In the genomic region with DNA sequence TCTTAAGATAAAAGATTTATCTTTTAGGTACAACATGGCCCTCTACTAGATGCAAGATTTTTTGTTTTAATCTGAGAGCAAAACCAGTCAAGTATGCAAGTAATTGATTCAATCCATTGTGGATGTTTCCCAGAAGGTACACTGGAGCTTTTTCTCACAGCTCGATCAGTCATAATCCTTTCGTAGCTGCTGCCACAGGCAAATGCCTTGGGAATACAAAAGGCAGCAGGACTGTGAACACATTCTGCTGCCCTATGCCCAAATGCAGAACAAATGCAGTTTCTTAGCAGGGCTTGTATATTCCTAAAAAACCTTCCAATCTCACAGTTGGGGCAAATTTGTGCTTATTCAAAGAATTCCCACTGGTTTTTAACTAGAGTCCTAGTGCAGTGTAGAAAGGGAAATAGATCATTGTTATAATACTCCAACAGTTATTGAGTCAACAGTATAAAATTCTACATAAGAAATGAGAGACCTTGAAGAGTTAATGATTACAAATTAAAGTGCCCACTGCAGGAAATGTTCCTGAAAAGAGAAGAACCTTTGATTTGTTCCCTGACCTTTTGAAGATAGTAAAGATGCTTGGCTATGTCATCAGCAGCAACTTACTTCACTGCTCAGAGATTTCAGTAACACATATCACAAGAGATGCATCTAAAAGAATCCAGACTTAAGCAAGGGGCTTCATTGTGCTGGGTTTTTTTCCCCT, we compare ENCODE assay signal across 16 cellular contexts. TPM values are rescaled to one million over a fixed set of nuclear protein-coding genes. Genes with fewer than 3 reads are reported as not detected.
DNase-seq lines count a peak whose midpoint lies in the region; ATAC-seq and TF ChIP-seq lines count a peak whose summit lies in the region.
"Had no signal": no experiment of that assay in that cellular context is flagged by ENCODE, and none has a peak within 500 bp of the region (broad histone marks: within the 10 kb centered on the region; RNA-seq: fewer than 3 reads in every experiment).

No MANE protein-coding gene starts in this region.

- no peaks in the 10 kb centered on the region for H3K27me3 ChIP-seq in CD4-positive, alpha-beta T cell (ENCODE audit: control insufficient read depth, insufficient read depth, low read length)
- H3K27me3 ChIP-seq in Loucy (ENCODE audit: insufficient read depth, low read length, poor library complexity, severe bottlenecking) (no peaks in the 10 kb centered on the region), hepatocyte (no peaks in the 10 kb centered on the region), osteoblast (ENCODE audit: insufficient read depth, low read length) (no peaks in the 10 kb centered on the region), left lung (no peaks in the 10 kb centered on the region), upper lobe of right lung (no peaks in the 10 kb centered on the region)
- H3K27me3 ChIP-seq: esophagus squamous epithelium, SJSA1 had no signal

- H3K27ac Mint-ChIP-seq in CD4-positive, alpha-beta T cell: peak overlapping the region; percentile 76

- H3K79me2 ChIP-seq in Loucy (ENCODE audit: insufficient read depth, low read length): peaks cover 82% of the 10 kb centered on the region
- H3K79me2 ChIP-seq in hepatocyte: no peaks in the 10 kb centered on the region
- H3K79me2 ChIP-seq in osteoblast (ENCODE audit: insufficient read depth, low read length): peaks cover 30% of the 10 kb centered on the region

- H3K9me2 ChIP-seq in Loucy (replicated peaks; ENCODE audit: low read depth, low read length) (no peaks in the 10 kb centered on the region), hepatocyte (replicated peaks; ENCODE audit: insufficient read depth) (no peaks in the 10 kb centered on the region)

- peaks cover 83% of the 10 kb centered on the region for H3K36me3 Mint-ChIP-seq in CD4-positive, alpha-beta T cell (ENCODE audit: low read depth)

- no peaks in the 10 kb centered on the region for H3K9me3 Mint-ChIP-seq in CD4-positive, alpha-beta T cell
- H3K9me3 Mint-ChIP-seq: activated naive CD4-positive, alpha-beta T cell treated with anti-CD3 and anti-CD28 coated beads for 36 hours; CD14-positive monocyte had no signal

- POLR2A ChIA-PET in CD4-positive, alpha-beta T cell (lab: Charles Lee): interaction anchor here (1.1 to 1.5 kb wide), 3 partner anchors 14 to 16 kb away, joined by 3 to 8 read pairs (median 6); a partner anchor contains a TSS

- no peaks in the 10 kb centered on the region for H3K9me3 ChIP-seq in CD4-positive, alpha-beta T cell (ENCODE audit: control insufficient read depth, low read length)
- no peaks in the 10 kb centered on the region for H3K9me3 ChIP-seq in Loucy (ENCODE audit: insufficient read depth, low read depth, low read length)
- no peaks in the 10 kb centered on the region for H3K9me3 ChIP-seq in hepatocyte (ENCODE audit: low read depth)
- no peaks in the 10 kb centered on the region for H3K9me3 ChIP-seq in osteoblast (ENCODE audit: low read depth, low read length)
- H3K9me3 ChIP-seq in left lung: no peaks in the 10 kb centered on the region
- H3K9me3 ChIP-seq in upper lobe of right lung: no peaks in the 10 kb centered on the region
- H3K9me3 ChIP-seq: esophagus squamous epithelium, SJSA1 had no signal

- H3K9ac ChIP-seq in Loucy (ENCODE audit: low read depth, low read length, poor library complexity, severe bottlenecking): no peak overlapping the region

- H3K4me3 ChIP-seq in Loucy (ENCODE audit: low read length, poor library complexity, severe bottlenecking): no peak overlapping the region
- H3K4me3 ChIP-seq in hepatocyte: no peak overlapping the region
- H3K4me3 ChIP-seq in osteoblast (ENCODE audit: insufficient read depth, low read length): no peak overlapping the region
- H3K4me3 ChIP-seq in left lung: no peak overlapping the region
- H3K4me3 ChIP-seq in upper lobe of right lung: no peak overlapping the region
- H3K4me3 ChIP-seq: esophagus squamous epithelium, SJSA1 had no signal

- CTCF ChIA-PET in CD4-positive, alpha-beta T cell (lab: Charles Lee): interaction anchor here (1.2 to 1.3 kb wide), 2 partner anchors 38 to 43 kb away, joined by 3 read pairs; no protein-coding TSS in a partner anchor

- no peak for TF ChIP-seq CTCF in CD4-positive, alpha-beta T cell (IDR thresholded peaks at IDR 0.05)
- no peak for TF ChIP-seq CTCF in Loucy (conservative IDR thresholded peaks at IDR 0.05; ENCODE audit: low read length)
- TF ChIP-seq CTCF in hepatocyte (IDR thresholded peaks at IDR 0.05; ENCODE audit: poor library complexity): no peak
- TF ChIP-seq CTCF in osteoblast (IDR thresholded peaks at IDR 0.05; ENCODE audit: extremely low read depth, low read depth, low read length): no peak
- no peak for TF ChIP-seq CTCF in left lung (IDR thresholded peaks at IDR 0.05)
- TF ChIP-seq CTCF in upper lobe of right lung (IDR thresholded peaks at IDR 0.05): no peak

- 58% methylated on average over 2 of the region's 2 CpGs for WGBS in hepatocyte (ENCODE audit: low lambda C conversion rate, missing lambda C conversion rate)

- H2AFZ ChIP-seq in Loucy (ENCODE audit: low read length) (no peak overlapping the region), hepatocyte (no peak overlapping the region), osteoblast (ENCODE audit: low read length) (no peak overlapping the region)

- H3K27me3 Mint-ChIP-seq in CD4-positive, alpha-beta T cell: no peaks in the 10 kb centered on the region

- H3K4me2 ChIP-seq in Loucy (ENCODE audit: low read depth, low read length, poor library complexity, severe bottlenecking) (peak overlapping the region; percentile 2), hepatocyte (peak overlapping the region; percentile 38), osteoblast (ENCODE audit: insufficient read depth, low read length) (peak overlapping the region; percentile 30)

- peaks cover 47% of the 10 kb centered on the region for H3K36me3 ChIP-seq in Loucy (ENCODE audit: insufficient read depth, low read length)
- H3K36me3 ChIP-seq in hepatocyte (replicated peaks; ENCODE audit: insufficient read depth, low read depth): no peaks in the 10 kb centered on the region
- no peaks in the 10 kb centered on the region for H3K36me3 ChIP-seq in osteoblast (ENCODE audit: insufficient read depth, low read length)
- H3K36me3 ChIP-seq in left lung: peaks cover 0 to 36% of the 10 kb centered on the region in 2 donors
- peaks cover 26% of the 10 kb centered on the region for H3K36me3 ChIP-seq in upper lobe of right lung

- peaks cover 77% of the 10 kb centered on the region for H3K4me1 Mint-ChIP-seq in CD4-positive, alpha-beta T cell (ENCODE audit: low read depth)

- intact Hi-C loops in CD4-positive, alpha-beta T cell (cut with DNase I, micrococcal nuclease): loop anchor here (2.0 to 5.0 kb wide), 2 partner anchors 17 to 34 kb away; a partner anchor contains a TSS
- intact Hi-C loops in left lung (cut with DNase I): no loop called here
- intact Hi-C loops in left ventricle myocardium superior (cut with micrococcal nuclease): no loop called here
- intact Hi-C loops in upper lobe of right lung (cut with DNase I): no loop called here

- H3F3A ChIP-seq in Loucy (ENCODE audit: low read depth): no peaks in the 10 kb centered on the region

- H3K4me3 Mint-ChIP-seq in CD4-positive, alpha-beta T cell: no peak overlapping the region
- H3K4me3 Mint-ChIP-seq: activated naive CD4-positive, alpha-beta T cell treated with anti-CD3 and anti-CD28 coated beads for 36 hours; CD14-positive monocyte had no signal

- DNase-seq in CD4-positive, alpha-beta T cell: no peak
- DNase-seq in hepatocyte (ENCODE audit: low spot score) (no peak), osteoblast (ENCODE audit: insufficient read length, low spot score, missing footprints) (no peak), left lung (no peak), left ventricle myocardium superior (no peak), upper lobe of right lung (no peak)
- DNase-seq: activated naive CD4-positive, alpha-beta T cell treated with anti-CD3 and anti-CD28 coated beads for 36 hours; esophagus squamous epithelium; Karpas-422; NCI-H2029; stimulated activated CD4-positive, alpha-beta T cell treated with anti-CD3 and anti-CD28 coated beads, Interleukin-2, amount 100 ng/mL, for 24 hours had no signal

- no peak for ATAC-seq in CD4-positive, alpha-beta T cell (ENCODE audit: poor library complexity)
- ATAC-seq in HG03196 (IDR thresholded peaks at IDR 0.05; ENCODE audit: unreplicated experiment) (no peak), left lung (no peak), left ventricle myocardium superior (no peak), upper lobe of right lung (no peak)

- H3K27ac ChIP-seq in CD4-positive, alpha-beta T cell (ENCODE audit: low read depth, low read length): no peak overlapping the region
- H3K27ac ChIP-seq in hepatocyte (peak overlapping the region; percentile 89), osteoblast (ENCODE audit: low read depth, low read length) (no peak overlapping the region), left lung (no peak overlapping the region), upper lobe of right lung (no peak overlapping the region)
- H3K27ac ChIP-seq: esophagus squamous epithelium, SJSA1 had no signal

- peaks cover 73% of the 10 kb centered on the region for H4K20me1 ChIP-seq in Loucy (ENCODE audit: insufficient read depth, low read length, poor library complexity, severe bottlenecking)
- H4K20me1 ChIP-seq in hepatocyte (ENCODE audit: insufficient read depth, poor library complexity, severe bottlenecking): no peaks in the 10 kb centered on the region
- no peaks in the 10 kb centered on the region for H4K20me1 ChIP-seq in osteoblast (ENCODE audit: insufficient read depth, low read length)

- H3K4me1 ChIP-seq in Loucy (ENCODE audit: insufficient read depth, low read length, poor library complexity, severe bottlenecking): peaks cover 36% of the 10 kb centered on the region
- peaks cover 10% of the 10 kb centered on the region for H3K4me1 ChIP-seq in hepatocyte (ENCODE audit: insufficient read depth)
- H3K4me1 ChIP-seq in osteoblast (ENCODE audit: insufficient read depth, low read length): peaks cover 16% of the 10 kb centered on the region
- H3K4me1 ChIP-seq in left lung: no peaks in the 10 kb centered on the region
- H3K4me1 ChIP-seq in upper lobe of right lung: no peaks in the 10 kb centered on the region
- H3K4me1 ChIP-seq: SJSA1 had no signal

RNA-seq across cellular contexts. Expression of a gene that starts 14.1 kb away (rescaled TPM):
- total RNA-seq in CD4-positive, alpha-beta T cell: 10 to 100 TPM; 35.5 to 36.3 TPM
- 3.1 and 3.2 TPM in 2 replicates for total RNA-seq in hepatocyte
- 2.3 and 3.7 TPM in 2 replicates for polyA plus RNA-seq in hepatocyte
- total RNA-seq in osteoblast: 8.5 and 14.5 TPM in 2 replicates
- total RNA-seq in left lung: 10 to 100 TPM; 18.9 to 43.8 TPM
- total RNA-seq in left ventricle myocardium superior: 5.0 TPM
- 46.5 TPM for total RNA-seq in upper lobe of right lung

RNA-seq across cellular contexts. Expression of a gene that starts 17.3 kb away (rescaled TPM):
- total RNA-seq in CD4-positive, alpha-beta T cell: 10 to 100 TPM; 46.5 to 46.7 TPM
- total RNA-seq in hepatocyte (42.0 and 45.9 TPM in 2 replicates), osteoblast (61.2 and 62.5 TPM in 2 replicates), left lung (10 to 100 TPM; 41.3 to 50.1 TPM), left ventricle myocardium superior (64.4 TPM), upper lobe of right lung (48.3 TPM)
- polyA plus RNA-seq in hepatocyte: 13.7 and 15.4 TPM in 2 replicates

RNA-seq across cellular contexts. Expression of a gene that starts 53.6 kb away (rescaled TPM):
- total RNA-seq in CD4-positive, alpha-beta T cell: not detected
- not detected in 2 replicates for total RNA-seq in hepatocyte
- not detected in 2 replicates for polyA plus RNA-seq in hepatocyte
- total RNA-seq in osteoblast: not detected in 2 replicates
- under 1 TPM in 1 of 2 donors, not detected in 1; 0.71 TPM for total RNA-seq in left lung
- not detected for total RNA-seq in left ventricle myocardium superior
- total RNA-seq in upper lobe of right lung: not detected
- total RNA-seq: activated naive CD4-positive, alpha-beta T cell treated with anti-CD3 and anti-CD28 coated beads for 36 hours; esophagus squamous epithelium; H1; SJSA1 had no signal
- polyA plus RNA-seq: CD14-positive monocyte, H1 had no signal

Comparison
In these comparisons a context has a peak if more than half of its experiments do, and no peak if none do; other contexts are left out.
1. intact Hi-C loops: an anchor here in CD4-positive, alpha-beta T cell (2.0 to 5.0 kb wide); none called in left lung, left ventricle myocardium superior and upper lobe of right lung.